In the genomic region with DNA sequence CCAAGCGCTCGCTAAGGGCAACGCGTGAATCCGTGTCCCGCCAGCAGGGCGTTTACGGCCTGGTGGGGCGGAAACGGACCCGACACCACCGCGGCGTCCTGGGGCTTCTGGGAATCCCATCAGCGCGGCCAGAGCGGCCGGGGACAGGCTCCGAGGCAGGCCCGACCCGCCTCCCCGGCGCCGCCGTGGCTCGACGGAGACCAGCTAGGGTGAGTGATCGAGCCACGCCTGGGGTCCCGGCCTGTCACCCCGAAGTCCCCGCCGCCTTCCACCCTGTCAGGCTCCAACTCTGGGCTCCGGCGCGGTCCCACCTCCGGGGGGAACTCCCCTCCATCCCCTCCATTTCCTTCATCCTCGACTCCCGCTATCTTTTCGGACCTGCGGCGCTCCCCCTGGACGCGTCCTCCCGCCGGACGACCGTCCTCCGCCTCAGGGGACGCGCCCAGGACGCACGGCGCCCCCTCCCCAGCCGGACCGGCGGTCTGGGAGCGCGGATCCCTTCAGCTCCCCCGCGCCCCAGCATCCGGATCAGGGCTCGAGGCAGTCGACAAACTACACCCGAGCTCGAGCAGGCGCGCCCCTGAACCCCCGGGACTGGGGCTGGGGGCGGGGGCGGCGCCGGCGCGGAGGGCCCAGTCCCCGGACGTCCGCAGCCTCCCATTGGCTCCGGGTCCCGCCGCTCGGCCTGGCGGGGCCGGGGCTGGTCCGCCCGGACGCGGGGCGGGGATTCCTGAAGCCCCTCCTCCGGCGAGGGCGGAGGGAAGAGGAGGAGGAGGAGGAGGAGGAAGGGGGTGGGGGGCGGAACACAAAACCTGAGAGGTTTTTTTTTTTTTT, we compare ENCODE assay signal across 1 cellular context.
TF ChIP-seq lines count a peak whose summit lies in the region.

No MANE protein-coding gene starts in this region.

TF ChIP-seq in HCT116, 20 proteins besides CTCF, POLR2A, EP300 and RAD21 (continued from another document):
- TF ChIP-seq, protein P1, sequence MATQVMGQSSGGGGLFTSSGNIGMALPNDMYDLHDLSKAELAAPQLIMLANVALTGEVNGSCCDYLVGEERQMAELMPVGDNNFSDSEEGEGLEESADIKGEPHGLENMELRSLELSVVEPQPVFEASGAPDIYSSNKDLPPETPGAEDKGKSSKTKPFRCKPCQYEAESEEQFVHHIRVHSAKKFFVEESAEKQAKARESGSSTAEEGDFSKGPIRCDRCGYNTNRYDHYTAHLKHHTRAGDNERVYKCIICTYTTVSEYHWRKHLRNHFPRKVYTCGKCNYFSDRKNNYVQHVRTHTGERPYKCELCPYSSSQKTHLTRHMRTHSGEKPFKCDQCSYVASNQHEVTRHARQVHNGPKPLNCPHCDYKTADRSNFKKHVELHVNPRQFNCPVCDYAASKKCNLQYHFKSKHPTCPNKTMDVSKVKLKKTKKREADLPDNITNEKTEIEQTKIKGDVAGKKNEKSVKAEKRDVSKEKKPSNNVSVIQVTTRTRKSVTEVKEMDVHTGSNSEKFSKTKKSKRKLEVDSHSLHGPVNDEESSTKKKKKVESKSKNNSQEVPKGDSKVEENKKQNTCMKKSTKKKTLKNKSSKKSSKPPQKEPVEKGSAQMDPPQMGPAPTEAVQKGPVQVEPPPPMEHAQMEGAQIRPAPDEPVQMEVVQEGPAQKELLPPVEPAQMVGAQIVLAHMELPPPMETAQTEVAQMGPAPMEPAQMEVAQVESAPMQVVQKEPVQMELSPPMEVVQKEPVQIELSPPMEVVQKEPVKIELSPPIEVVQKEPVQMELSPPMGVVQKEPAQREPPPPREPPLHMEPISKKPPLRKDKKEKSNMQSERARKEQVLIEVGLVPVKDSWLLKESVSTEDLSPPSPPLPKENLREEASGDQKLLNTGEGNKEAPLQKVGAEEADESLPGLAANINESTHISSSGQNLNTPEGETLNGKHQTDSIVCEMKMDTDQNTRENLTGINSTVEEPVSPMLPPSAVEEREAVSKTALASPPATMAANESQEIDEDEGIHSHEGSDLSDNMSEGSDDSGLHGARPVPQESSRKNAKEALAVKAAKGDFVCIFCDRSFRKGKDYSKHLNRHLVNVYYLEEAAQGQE (IDR thresholded peaks at IDR 0.05; ENCODE audit: low read depth): no peak
- TF ChIP-seq, protein P2, sequence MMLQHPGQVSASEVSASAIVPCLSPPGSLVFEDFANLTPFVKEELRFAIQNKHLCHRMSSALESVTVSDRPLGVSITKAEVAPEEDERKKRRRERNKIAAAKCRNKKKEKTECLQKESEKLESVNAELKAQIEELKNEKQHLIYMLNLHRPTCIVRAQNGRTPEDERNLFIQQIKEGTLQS (IDR thresholded peaks at IDR 0.05): no peak
- TF ChIP-seq SP1 (IDR thresholded peaks at IDR 0.05; ENCODE audit: low read depth): peak; percentile 76
- TF ChIP-seq ELF1 (IDR thresholded peaks at IDR 0.05; ENCODE audit: borderline replicate concordance, low read depth): no peak
- TF ChIP-seq EZH2 (IDR thresholded peaks at IDR 0.05): no peak
- no peak for TF ChIP-seq EZH2phosphoT487 (IDR thresholded peaks at IDR 0.05; ENCODE audit: borderline replicate concordance)
- TF ChIP-seq, protein P3, sequence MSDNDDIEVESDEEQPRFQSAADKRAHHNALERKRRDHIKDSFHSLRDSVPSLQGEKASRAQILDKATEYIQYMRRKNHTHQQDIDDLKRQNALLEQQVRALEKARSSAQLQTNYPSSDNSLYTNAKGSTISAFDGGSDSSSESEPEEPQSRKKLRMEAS (IDR thresholded peaks at IDR 0.05): peak; percentile 32; the same call in 1 of the 2 replicates
- TF ChIP-seq TCF7L2 (IDR thresholded peaks at IDR 0.05; ENCODE audit: borderline replicate concordance, extremely low read depth, insufficient read depth, insufficient read length): no peak
- no peak for TF ChIP-seq YY1 (IDR thresholded peaks at IDR 0.05; ENCODE audit: extremely low read depth, insufficient replicate concordance, low read depth, low read length)
